ENCODE assay signal across 12 cellular contexts in genomic region chr1:232627171-232627570, GRCh38. TPM values are rescaled to one million over a fixed set of nuclear protein-coding genes. Genes with fewer than 3 reads are reported as not detected.
DNase-seq lines count a peak whose midpoint lies in the region; ATAC-seq and TF ChIP-seq lines count a peak whose summit lies in the region.
"Had no signal": no experiment of that assay in that cellular context is flagged by ENCODE, and none has a peak within 500 bp of the region (broad histone marks: within the 10 kb centered on the region; RNA-seq: fewer than 3 reads in every experiment).

No MANE protein-coding gene starts in this region.

- H3K4me3 ChIP-seq in PC-3 (ENCODE audit: low read length) (peak overlapping the region; percentile 16; the same call in 1 of the 2 replicates), fibroblast of the aortic adventitia (ENCODE audit: low read depth, low read length) (peak overlapping the region; percentile 75), psoas muscle (peak overlapping the region; percentile 97)
- H3K4me3 ChIP-seq: K562 had no signal

- H3K4me1 ChIP-seq in PC-3 (ENCODE audit: insufficient read depth, low read length) (peaks cover 51% of the 10 kb centered on the region), psoas muscle (peaks cover 14% of the 10 kb centered on the region)

- no peak for ATAC-seq in activated T-cell treated with anti-CD3 and anti-CD28 coated beads, Interleukin-2, amount 50 U/mL, for 4 hours
- ATAC-seq in PC-3: no peak
- ATAC-seq in psoas muscle: no peak
- no peak for ATAC-seq in GM21717 (IDR thresholded peaks at IDR 0.05; ENCODE audit: unreplicated experiment)
- ATAC-seq: K562 had no signal

- no TSS peak for BruUV-seq in PC-3 (replicated peaks; lab: Mats Ljungman, UMichigan)

- peak overlapping the region; percentile 93 for H3K4me3 Mint-ChIP-seq in activated T-cell treated with anti-CD3 and anti-CD28 coated beads, Interleukin-2, amount 50 U/mL, for 4 hours
- H3K4me3 Mint-ChIP-seq: activated naive CD4-positive, alpha-beta T cell treated with anti-CD3 and anti-CD28 coated beads for 36 hours; HFFc6 had no signal

- H3K36me3 Mint-ChIP-seq in activated T-cell treated with anti-CD3 and anti-CD28 coated beads, Interleukin-2, amount 50 U/mL, for 4 hours (ENCODE audit: insufficient read depth): no peaks in the 10 kb centered on the region
- H3K36me3 Mint-ChIP-seq: CD8-positive, alpha-beta T cell had no signal

- H3K27ac ChIP-seq in PC-3 (ENCODE audit: low read length): peak overlapping the region; percentile 12; the same call in 1 of the 2 replicates
- H3K27ac ChIP-seq in psoas muscle: peak overlapping the region; percentile 43

- H3K36me3 ChIP-seq in PC-3 (ENCODE audit: low read depth, low read length) (no peaks in the 10 kb centered on the region), psoas muscle (ENCODE audit: insufficient read depth in 1 of 2, low read depth in 1 of 2) (no peaks in the 10 kb centered on the region)

- no peaks in the 10 kb centered on the region for H3K9me2 ChIP-seq in PC-3 (replicated peaks; ENCODE audit: low read length)

- H3K9ac ChIP-seq in PC-3 (ENCODE audit: low read length): peak overlapping the region; percentile 3; the same call in 1 of the 2 replicates

- POLR2A ChIA-PET in PC-3 (lab: Charles Lee; ENCODE audit: unreplicated experiment): interaction anchor here (0.5 to 0.6 kb wide), 4 partner anchors 49 to 578 kb away, joined by 3 to 17 read pairs (median 8); no protein-coding TSS in a partner anchor

- DNase-seq in activated T-cell treated with anti-CD3 and anti-CD28 coated beads, Interleukin-2, amount 50 U/mL, for 4 hours: no peak
- no peak for DNase-seq in activated T-cell treated with anti-CD3 and anti-CD28 coated beads, Interleukin-2, amount 50 U/mL, for 48 hours
- DNase-seq in PC-3 (peak; percentile 47), fibroblast of the aortic adventitia (ENCODE audit: low read depth) (no peak), psoas muscle (no peak), GM13977 (ENCODE audit: low spot score) (no peak), iPS-NIHi11 (ENCODE audit: low spot score) (no peak)
- DNase-seq: CD8-positive, alpha-beta T cell; HFFc6 had no signal

- peak overlapping the region; percentile 92 for H3K4me2 ChIP-seq in PC-3 (ENCODE audit: low read length)

- WGBS in psoas muscle, 3 donors: 87 to 99% (median 88%) methylated on average over 4 of the region's 4 CpGs

- H3K27me3 Mint-ChIP-seq in activated T-cell treated with anti-CD3 and anti-CD28 coated beads, Interleukin-2, amount 50 U/mL, for 4 hours (ENCODE audit: low read depth): peaks cover 14% of the 10 kb centered on the region

- peaks cover 42% of the 10 kb centered on the region for H3K79me2 ChIP-seq in PC-3 (ENCODE audit: low read length)

- no peaks in the 10 kb centered on the region for H3K9me3 Mint-ChIP-seq in activated T-cell treated with anti-CD3 and anti-CD28 coated beads, Interleukin-2, amount 50 U/mL, for 4 hours
- H3K9me3 Mint-ChIP-seq: activated naive CD4-positive, alpha-beta T cell treated with anti-CD3 and anti-CD28 coated beads for 36 hours; CD8-positive, alpha-beta T cell; HFFc6 had no signal

- H4K20me1 ChIP-seq in PC-3 (ENCODE audit: low read length): no peaks in the 10 kb centered on the region

- peaks cover 34% of the 10 kb centered on the region for H3K4me1 Mint-ChIP-seq in activated T-cell treated with anti-CD3 and anti-CD28 coated beads, Interleukin-2, amount 50 U/mL, for 4 hours (ENCODE audit: low read depth)

- no peaks in the 10 kb centered on the region for H3F3A ChIP-seq in PC-3 (ENCODE audit: low read length, unreplicated experiment)

- intact Hi-C loops in PC-3 (cut with micrococcal nuclease) (loop anchor here (1.0 to 10.0 kb wide), 7 partner anchors 98 to 1000 kb away; partner anchors contain the start of gene DISC1), psoas muscle (cut with DNase I) (loop anchor here (5.0 to 10.0 kb wide), 6 partner anchors 75 to 762 kb away; no protein-coding TSS in a partner anchor)

- H3K27me3 ChIP-seq in PC-3 (ENCODE audit: low read length) (no peaks in the 10 kb centered on the region), psoas muscle (ENCODE audit: insufficient read depth in 3 of 3, low read length in 2 of 3) (no peaks in the 10 kb centered on the region)

- no peaks in the 10 kb centered on the region for H3K9me3 ChIP-seq in PC-3 (ENCODE audit: low read length)
- no peaks in the 10 kb centered on the region for H3K9me3 ChIP-seq in psoas muscle

- CTCF ChIA-PET in PC-3 (lab: Charles Lee): interaction anchor here (0.5 to 1.3 kb wide), 28 partner anchors 24 to 872 kb away, joined by 3 to 16 read pairs (median 4); no protein-coding TSS in a partner anchor

- TF ChIP-seq CTCF in PC-3 (conservative IDR thresholded peaks at IDR 0.05; ENCODE audit: low read depth, low read length): no peak
- TF ChIP-seq CTCF in fibroblast of the aortic adventitia (IDR thresholded peaks at IDR 0.05; ENCODE audit: insufficient read depth, low read length): no peak
- TF ChIP-seq CTCF in psoas muscle (IDR thresholded peaks at IDR 0.05): no peak
- no peak for TF ChIP-seq CTCF in GM13977 (IDR thresholded peaks at IDR 0.05; ENCODE audit: extremely low read depth, insufficient read depth, missing control alignments)

- in situ Hi-C loops in GM13977 (cut with MboI; ENCODE audit: low pct_unique_long_range_greater_than_20kb, low sequenced_read_pairs, unreplicated experiment): no loop called here

- no peak overlapping the region for H2AFZ ChIP-seq in PC-3 (ENCODE audit: low read length)

RNA-seq across cellular contexts. Expression of gene SIPA1L2, which starts 2.8 kb away (rescaled TPM):
- total RNA-seq in activated T-cell treated with anti-CD3 and anti-CD28 coated beads, Interleukin-2, amount 50 U/mL, for 4 hours: 10 to 100 TPM in 1 of 3 donors, 1 to 10 TPM in 2; 5.3 to 13.8 (median 6.7) TPM
- total RNA-seq in PC-3 (2014; rRNA removed) (8.9 and 9.8 TPM in 2 replicates), fibroblast of the aortic adventitia (ENCODE audit: low replicate concordance) (6.8 and 16.4 TPM in 2 replicates), psoas muscle (10 to 100 TPM in 3 of 4 donors, 1 to 10 TPM in 1; 4.3 to 54.4 (median 14.8) TPM)
- polyA plus RNA-seq in psoas muscle: 1 to 10 TPM; 5.9 to 9.4 (median 6.2) TPM
- polyA plus RNA-seq: K562 had no signal

Comparison
In these comparisons a context has a peak if more than half of its experiments do, and no peak if none do; other contexts are left out.
1. H3K4me3 ChIP-seq: peak in every context shown above with its lines; median percentile 97 in psoas muscle; 75 in fibroblast of the aortic adventitia; 16 in PC-3.